In genomic region chr10:111865550-111865949, GRCh38 we compare ENCODE assay signal across 36 cellular contexts.
"Had no signal": no experiment of that assay in that cellular context is flagged by ENCODE, and none has a peak within 500 bp of the region (broad histone marks: within the 10 kb centered on the region; RNA-seq: fewer than 3 reads in every experiment).

No MANE protein-coding gene starts in this region.

- H3K9me3 ChIP-seq: MG63 had no signal

- DNase-seq: Kasumi-1, MG63, MM.1S, MV-4-11, NCI-H1048, NCI-H1092, NCI-H1092 treated with DMSO at 0.1 percent for 48 hours, NCI-H1105, NCI-H1105 treated with DMSO at 0.1 percent for 48 hours, NCI-H1417, NCI-H1417 treated with DMSO at 0.1 percent for 48 hours, NCI-H1436, NCI-H1436 treated with DMSO at 0.1 percent for 48 hours, NCI-H146, NCI-H1694, NCI-H1694 treated with DMSO at 0.1 percent for 48 hours, NCI-H187, NCI-H187 treated with DMSO at 0.1 percent for 48 hours, NCI-H1930, NCI-H2029, NCI-H2029 treated with DMSO at 0.1 percent for 48 hours, NCI-H2081, NCI-H2081 treated with DMSO at 0.1 percent for 48 hours, NCI-H2107, NCI-H2171, NCI-H2171 treated with DMSO at 0.1 percent for 48 hours, NCI-H2227 treated with DMSO at 0.1 percent for 48 hours, NCI-H226, NCI-H345, NCI-H446, NCI-H446 treated with DMSO at 0.1 percent for 48 hours, NCI-H510A, NCI-H510A treated with DMSO at 0.1 percent for 48 hours, NCI-H524, NCI-H524 treated with DMSO at 0.1 percent for 48 hours, NCI-H526 had no signal

- H3K36me3 ChIP-seq: MG63 had no signal

- H3K4me3 ChIP-seq: MG63 had no signal

- H3K27me3 ChIP-seq: MG63 had no signal
